In genomic region chr19:4713384-4713951, GRCh38 we compare ENCODE assay signal across 12 cellular contexts. TPM values are rescaled to one million over a fixed set of nuclear protein-coding genes. Genes with fewer than 3 reads are reported as not detected.
A peak's percentile ranks its signal among the peaks of the same experiment; 100 is the strongest.
DNase-seq lines count a peak whose midpoint lies in the region; ATAC-seq and TF ChIP-seq lines count a peak whose summit lies in the region.
"Had no signal": no experiment of that assay in that cellular context is flagged by ENCODE, and none has a peak within 500 bp of the region (broad histone marks: within the 10 kb centered on the region; RNA-seq: fewer than 3 reads in every experiment).

No MANE protein-coding gene starts in this region.

- H3K4me3 ChIP-seq in thoracic aorta = peak overlapping the region; percentile 25
- H3K4me3 ChIP-seq: GM12878 had no signal

- peaks cover 15% of the 10 kb centered on the region for H3K36me3 Mint-ChIP-seq in activated naive CD8-positive, alpha-beta T cell treated with anti-CD3 and anti-CD28 coated beads for 36 hours
- H3K36me3 Mint-ChIP-seq in activated T-cell treated with anti-CD3 and anti-CD28 coated beads, Interleukin-2, amount 50 U/mL, for 24 hours (ENCODE audit: low read depth) = peaks cover 93% of the 10 kb centered on the region

- H3K27me3 Mint-ChIP-seq in activated naive CD8-positive, alpha-beta T cell treated with anti-CD3 and anti-CD28 coated beads for 36 hours = no peaks in the 10 kb centered on the region
- H3K27me3 Mint-ChIP-seq in activated T-cell treated with anti-CD3 and anti-CD28 coated beads, Interleukin-2, amount 50 U/mL, for 24 hours = no peaks in the 10 kb centered on the region

- H3K27ac Mint-ChIP-seq in activated naive CD8-positive, alpha-beta T cell treated with anti-CD3 and anti-CD28 coated beads for 36 hours = no peak overlapping the region
- no peak overlapping the region for H3K27ac Mint-ChIP-seq in activated T-cell treated with anti-CD3 and anti-CD28 coated beads, Interleukin-2, amount 50 U/mL, for 24 hours
- H3K27ac Mint-ChIP-seq: mesothelial cell of epicardium had no signal

- H3K4me1 ChIP-seq in thoracic aorta (ENCODE audit: control insufficient read depth in 1 of 2, low read depth in 2 of 2) = peaks cover 23 to 59% of the 10 kb centered on the region in 2 donors

- peaks cover 38% of the 10 kb centered on the region for H3K36me3 ChIP-seq in thoracic aorta

- H3K27me3 ChIP-seq in thoracic aorta (replicated peaks; ENCODE audit: insufficient read depth) = no peaks in the 10 kb centered on the region

- peaks cover 2% of the 10 kb centered on the region for H3K4me1 Mint-ChIP-seq in activated naive CD8-positive, alpha-beta T cell treated with anti-CD3 and anti-CD28 coated beads for 36 hours
- peaks cover 14% of the 10 kb centered on the region for H3K4me1 Mint-ChIP-seq in activated T-cell treated with anti-CD3 and anti-CD28 coated beads, Interleukin-2, amount 50 U/mL, for 24 hours (ENCODE audit: low read depth)
- H3K4me1 Mint-ChIP-seq: mesothelial cell of epicardium had no signal

- H3K27ac ChIP-seq in thoracic aorta = peak overlapping the region; percentile 56 to 75

- no peak overlapping the region for H3K4me3 Mint-ChIP-seq in activated naive CD8-positive, alpha-beta T cell treated with anti-CD3 and anti-CD28 coated beads for 36 hours
- no peak overlapping the region for H3K4me3 Mint-ChIP-seq in activated T-cell treated with anti-CD3 and anti-CD28 coated beads, Interleukin-2, amount 50 U/mL, for 24 hours
- H3K4me3 Mint-ChIP-seq: mesothelial cell of epicardium had no signal

- peak; percentile 99 for DNase-seq in HPDE6-E6E7 (ENCODE audit: extremely low spot score)
- DNase-seq in cerebellar cortex (ENCODE audit: low spot score) = peak; percentile 81
- peak; percentile 3 for DNase-seq in kidney glomerular epithelial cell (lab: John Stamatoyannopoulos, UW)
- DNase-seq in thoracic aorta (ENCODE audit: low spot score) = no peak
- no peak for DNase-seq in activated naive CD8-positive, alpha-beta T cell treated with anti-CD3 and anti-CD28 coated beads for 36 hours
- DNase-seq in activated T-cell treated with anti-CD3 and anti-CD28 coated beads, Interleukin-2, amount 50 U/mL, for 24 hours = no peak
- no peak for DNase-seq in GM20000 (ENCODE audit: low spot score)
- no peak for DNase-seq in activated CD8-positive, alpha-beta memory T cell treated with anti-CD3 and anti-CD28 coated beads, Interleukin-2, amount 50 U/mL, for 48 hours
- DNase-seq: activated effector memory CD4-positive, alpha-beta T cell treated with anti-CD3 and anti-CD28 coated beads, Interleukin-2, amount 50 U/mL, for 16 hours; stimulated activated CD8-positive, alpha-beta memory T cell treated with anti-CD3 and anti-CD28 coated beads, Interleukin-4, amount 100 ng/mL, for 48 hours had no signal

- H3K9me3 Mint-ChIP-seq in activated naive CD8-positive, alpha-beta T cell treated with anti-CD3 and anti-CD28 coated beads for 36 hours = no peaks in the 10 kb centered on the region
- H3K9me3 Mint-ChIP-seq in activated T-cell treated with anti-CD3 and anti-CD28 coated beads, Interleukin-2, amount 50 U/mL, for 24 hours = no peaks in the 10 kb centered on the region
- H3K9me3 Mint-ChIP-seq: mesothelial cell of epicardium had no signal

- ATAC-seq in thoracic aorta (ENCODE audit: insufficient number of reproducible peaks, low FRiP score, low read depth) = peak; percentile 40
- ATAC-seq: GM12878 had no signal

- TF ChIP-seq CTCF in thoracic aorta (IDR thresholded peaks at IDR 0.05) = no peak
- TF ChIP-seq CTCF in GM20000 (IDR thresholded peaks at IDR 0.05; ENCODE audit: extremely low read depth, missing control alignments) = no peak

- H3K9me3 ChIP-seq in thoracic aorta = no peaks in the 10 kb centered on the region

RNA-seq across cellular contexts. Expression of gene DPP9, which starts 10.2 kb away (rescaled TPM):
- 10 to 100 TPM; 67.9 to 73.8 TPM for total RNA-seq in thoracic aorta
- 10 to 100 TPM; 71.7 to 72.3 TPM for total RNA-seq in activated naive CD8-positive, alpha-beta T cell treated with anti-CD3 and anti-CD28 coated beads for 36 hours

RNA-seq across cellular contexts. Expression of gene MYDGF, which starts 43.3 kb away (rescaled TPM):
- total RNA-seq in thoracic aorta = 10 to 100 TPM; 59.3 to 72.9 TPM
- total RNA-seq in activated naive CD8-positive, alpha-beta T cell treated with anti-CD3 and anti-CD28 coated beads for 36 hours = 10 to 100 TPM; 59.2 to 65.8 TPM

Comparison
In these comparisons a context has a peak if more than half of its experiments do, and no peak if none do; other contexts are left out.
1. DNase-seq: peak in HPDE6-E6E7 (single experiment), cerebellar cortex (single experiment) and kidney glomerular epithelial cell (single experiment); none in thoracic aorta (single experiment), activated naive CD8-positive, alpha-beta T cell treated with anti-CD3 and anti-CD28 coated beads for 36 hours (single experiment), activated T-cell treated with anti-CD3 and anti-CD28 coated beads, Interleukin-2, amount 50 U/mL, for 24 hours (single experiment), GM20000 (single experiment) and activated CD8-positive, alpha-beta memory T cell treated with anti-CD3 and anti-CD28 coated beads, Interleukin-2, amount 50 U/mL, for 48 hours (single experiment).